In the genomic region with DNA sequence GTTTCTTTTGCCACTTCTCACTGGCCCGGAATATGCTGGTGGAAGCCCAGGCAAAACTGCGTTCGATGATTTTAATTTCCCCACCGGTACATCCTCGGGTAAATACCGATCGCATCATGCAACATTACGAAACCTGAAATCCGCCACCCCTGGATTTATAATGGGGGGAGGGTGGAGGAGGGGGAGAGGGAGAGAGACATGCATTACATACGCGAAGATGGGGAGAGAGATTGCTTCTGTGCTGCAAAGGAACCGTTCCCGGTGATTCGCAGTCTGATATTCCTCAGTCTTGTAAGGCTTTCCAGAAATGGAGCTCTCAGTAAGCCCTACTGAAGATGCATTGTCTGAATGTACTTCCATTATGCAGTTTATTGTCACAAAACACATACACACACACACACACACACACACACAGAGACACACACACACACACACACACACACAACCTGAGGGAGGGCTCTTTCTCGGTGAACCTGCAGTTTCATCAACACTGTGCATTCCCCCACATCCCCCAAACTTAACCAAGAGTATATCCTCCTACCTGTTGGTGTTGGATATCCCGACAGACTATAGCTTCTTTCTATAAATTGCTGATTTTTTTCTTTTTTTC, we compare ENCODE assay signal across 9 cellular contexts. TPM values are rescaled to one million over a fixed set of nuclear protein-coding genes. Genes with fewer than 3 reads are reported as not detected.
A peak's percentile ranks its signal among the peaks of the same experiment; 100 is the strongest.
DNase-seq lines count a peak whose midpoint lies in the region; ATAC-seq and TF ChIP-seq lines count a peak whose summit lies in the region.
"Had no signal": no experiment of that assay in that cellular context is flagged by ENCODE, and none has a peak within 500 bp of the region (broad histone marks: within the 10 kb centered on the region; RNA-seq: fewer than 3 reads in every experiment).

No MANE protein-coding gene starts in this region.

- H3K36me3 Mint-ChIP-seq in brain: no peaks in the 10 kb centered on the region
- no peaks in the 10 kb centered on the region for H3K36me3 Mint-ChIP-seq in mesothelial cell of epicardium

- intact Hi-C loops in ascending aorta (cut with DNase I): loop anchor here (1.0 to 10.0 kb wide), 4 partner anchors 32 to 336 kb away; partner anchors contain the start of genes SMIM30 and TMEM168

- H3K27ac ChIP-seq in ascending aorta: no peak overlapping the region

- H3K4me3 ChIP-seq in ascending aorta: peak overlapping the region in 1 of 2 donors; percentile 67

- H3K9me3 Mint-ChIP-seq in brain (peaks cover 0 to 2% (median 0%) of the 10 kb centered on the region in 5 experiments), mesothelial cell of epicardium (no peaks in the 10 kb centered on the region)

- peaks cover 0 to 3% of the 10 kb centered on the region in 2 donors for H3K4me1 ChIP-seq in ascending aorta

- TF ChIP-seq CTCF in brain (conservative IDR thresholded peaks at IDR 0.05) (no peak), mesothelial cell of epicardium (IDR thresholded peaks at IDR 0.05; ENCODE audit: unreplicated experiment) (no peak), ascending aorta (IDR thresholded peaks at IDR 0.05) (no peak)

- no peaks in the 10 kb centered on the region for H3K27me3 ChIP-seq in ascending aorta

- H3K27me3 Mint-ChIP-seq in brain (peaks cover 3% of the 10 kb centered on the region), mesothelial cell of epicardium (ENCODE audit: low read depth) (no peaks in the 10 kb centered on the region)

- H3K4me1 Mint-ChIP-seq in brain (peaks cover 59% of the 10 kb centered on the region), mesothelial cell of epicardium (peaks cover 35% of the 10 kb centered on the region)

- no peaks in the 10 kb centered on the region for H3K36me3 ChIP-seq in ascending aorta

- no peaks in the 10 kb centered on the region for H3K9me3 ChIP-seq in ascending aorta

- H3K4me3 Mint-ChIP-seq in brain (peak overlapping the region; percentile 91 to 93 (median 92)), mesothelial cell of epicardium (peak overlapping the region; percentile 62)

- H3K27ac Mint-ChIP-seq in brain (peak overlapping the region; percentile 83 to 99 (median 98)), mesothelial cell of epicardium (peak overlapping the region; percentile 25)

- DNase-seq in NCI-H524 (lab: John Stamatoyannopoulos, UW): peak; percentile 32 to 58
- DNase-seq in NCI-H524 treated with DMSO at 0.1 percent for 48 hours (lab: John Stamatoyannopoulos, UW): no peak
- DNase-seq in NCI-H1092 (lab: John Stamatoyannopoulos, UW): peak; percentile 11
- DNase-seq in mesothelial cell of epicardium (ENCODE audit: low spot score in 2 of 2, unreplicated experiment in 2 of 2): no peak
- no peak for DNase-seq in GDM1 (lab: John Stamatoyannopoulos, UW)
- DNase-seq in ascending aorta (ENCODE audit: low spot score in 2 of 2): no peak

- ATAC-seq in GM18520 (IDR thresholded peaks at IDR 0.05; ENCODE audit: unreplicated experiment): no peak

RNA-seq across cellular contexts. Expression of gene GPR85, which starts 0.7 kb away (rescaled TPM):
- polyA plus RNA-seq in brain (ENCODE audit: insufficient read depth, low read depth, low replicate concordance): 6.7 TPM
- total RNA-seq in mesothelial cell of epicardium (1.8 to 2.2 TPM (median 2.1 TPM) in 3 replicates), ascending aorta (not detected)
- total RNA-seq: activated CD8-positive, alpha-beta memory T cell treated with anti-CD3 and anti-CD28 coated beads for 36 hours had no signal

RNA-seq across cellular contexts. Expression of gene SMIM30, which starts 32.5 kb away (rescaled TPM):
- polyA plus RNA-seq in brain (ENCODE audit: insufficient read depth, low read depth, low replicate concordance): 32.9 TPM
- total RNA-seq in mesothelial cell of epicardium (39.0 to 39.9 TPM (median 39.2 TPM) in 3 replicates), ascending aorta (35.2 TPM)

Comparison
In these comparisons a context has a peak if more than half of its experiments do, and no peak if none do; other contexts are left out.
1. DNase-seq: peak in NCI-H524 (2 of 2) and NCI-H1092 (single experiment); none in NCI-H524 treated with DMSO at 0.1 percent for 48 hours (single experiment), mesothelial cell of epicardium (0 of 2), GDM1 (single experiment) and ascending aorta (0 of 2).